Comparison of ENCODE assay signal across 19 cellular contexts in the genomic region with DNA sequence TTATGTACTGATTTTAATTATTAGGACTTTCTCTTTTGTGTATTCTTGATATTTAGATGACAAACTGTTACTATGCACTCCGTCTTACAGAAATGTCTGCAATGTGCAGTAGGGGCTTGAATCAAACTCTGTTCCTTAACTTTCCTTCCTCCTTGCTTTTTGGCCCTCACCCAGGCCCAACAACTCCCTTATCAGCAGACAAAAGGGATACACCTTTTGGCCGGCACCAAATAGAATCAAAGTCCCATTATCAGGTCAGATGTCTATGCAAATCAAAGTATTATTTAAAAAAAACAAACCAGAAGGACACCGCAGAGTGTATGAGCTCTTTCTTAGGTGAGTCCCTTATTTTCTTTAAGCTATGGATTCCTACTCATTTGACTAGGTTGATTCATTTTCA.
"Had no signal": no experiment of that assay in that cellular context is flagged by ENCODE, and none has a peak within 500 bp of the region (broad histone marks: within the 10 kb centered on the region; RNA-seq: fewer than 3 reads in every experiment).

No MANE protein-coding gene starts in this region.

- ATAC-seq: HepG2, K562, Panc1, PC-3 had no signal

- H3K27ac ChIP-seq: KMS-11, RWPE1 had no signal

- H3K4me2 ChIP-seq: KMS-11 had no signal

- H3K36me3 Mint-ChIP-seq: IgD-negative memory B cell had no signal

- H3K4me3 ChIP-seq: K562 had no signal

- H3K4me3 Mint-ChIP-seq: IgD-negative memory B cell had no signal

- DNase-seq: Kasumi-1, MM.1S, NCI-H1092 treated with DMSO at 0.1 percent for 48 hours, NCI-H1436, NCI-H1694, NCI-H187 treated with DMSO at 0.1 percent for 48 hours, NCI-H2029 treated with DMSO at 0.1 percent for 48 hours, NCI-H2171 treated with DMSO at 0.1 percent for 48 hours, NCI-H524, NCI-H69, NCI-H774, PC-3, SHP77 had no signal

- H3K9ac ChIP-seq: KMS-11 had no signal
